11 cellular contexts compared by ENCODE assay signal in genomic region chr2:54966165-54966819, GRCh38.
DNase-seq lines count a peak whose midpoint lies in the region; ATAC-seq and TF ChIP-seq lines count a peak whose summit lies in the region.
"Had no signal": no experiment of that assay in that cellular context is flagged by ENCODE, and none has a peak within 500 bp of the region (broad histone marks: within the 10 kb centered on the region; RNA-seq: fewer than 3 reads in every experiment).

No MANE protein-coding gene starts in this region.

- peak overlapping the region; percentile 58 for H3K27ac ChIP-seq in cingulate gyrus (ENCODE audit: low read depth, low read length)
- H3K27ac ChIP-seq: 22Rv1 had no signal

- H3K27me3 Mint-ChIP-seq in nephron (ENCODE audit: low read depth) = no peaks in the 10 kb centered on the region
- H3K27me3 Mint-ChIP-seq: activated CD4-positive, alpha-beta T cell treated with anti-CD3 and anti-CD28 coated beads, Interleukin-2, amount 10 ng/mL, durations not matched to agents 7 days and 5 days had no signal

- no peak for TF ChIP-seq CTCF in nephron (IDR thresholded peaks at IDR 0.05; ENCODE audit: unreplicated experiment in 3 of 3)

- H3K27ac Mint-ChIP-seq in nephron = peak overlapping the region in 2 of 3 experiments; percentile 24 to 40
- H3K27ac Mint-ChIP-seq: activated CD4-positive, alpha-beta T cell treated with anti-CD3 and anti-CD28 coated beads, Interleukin-2, amount 10 ng/mL, durations not matched to agents 7 days and 5 days had no signal

- no peaks in the 10 kb centered on the region for H3K9me3 Mint-ChIP-seq in nephron

- peaks cover 12% of the 10 kb centered on the region for H3K4me1 Mint-ChIP-seq in nephron

- DNase-seq in DMS 273 (lab: John Stamatoyannopoulos, UW; ENCODE audit: unreplicated experiment) (peak; percentile 37), DMS 273 treated with DMSO at 0.1 percent for 48 hours (lab: John Stamatoyannopoulos, UW) (no peak), NCI-H226 (peak; percentile 27), SKM-1 treated with dmso at 0.1 percent for 144 hours (lab: John Stamatoyannopoulos, UW; ENCODE audit: unreplicated experiment) (no peak)
- DNase-seq: activated CD4-positive, alpha-beta T cell treated with anti-CD3 and anti-CD28 coated beads, Interleukin-2, amount 10 ng/mL, durations not matched to agents 7 days and 5 days; DMS79 had no signal

- no peak overlapping the region for H3K4me3 Mint-ChIP-seq in nephron
- H3K4me3 Mint-ChIP-seq: activated CD4-positive, alpha-beta T cell treated with anti-CD3 and anti-CD28 coated beads, Interleukin-2, amount 10 ng/mL, durations not matched to agents 7 days and 5 days had no signal

- peaks cover 50% of the 10 kb centered on the region for H3K36me3 Mint-ChIP-seq in nephron (ENCODE audit: low read depth)

- no peak for ATAC-seq in GM18517 (IDR thresholded peaks at IDR 0.05; ENCODE audit: unreplicated experiment)
- ATAC-seq in HG02840 (IDR thresholded peaks at IDR 0.05; ENCODE audit: low FRiP score, unreplicated experiment) = no peak

Comparison
In these comparisons a context has a peak if more than half of its experiments do, and no peak if none do; other contexts are left out.
1. DNase-seq: peak in DMS 273 (single experiment) and NCI-H226 (single experiment); none in DMS 273 treated with DMSO at 0.1 percent for 48 hours (single experiment) and SKM-1 treated with dmso at 0.1 percent for 144 hours (single experiment).